In the genomic region with DNA sequence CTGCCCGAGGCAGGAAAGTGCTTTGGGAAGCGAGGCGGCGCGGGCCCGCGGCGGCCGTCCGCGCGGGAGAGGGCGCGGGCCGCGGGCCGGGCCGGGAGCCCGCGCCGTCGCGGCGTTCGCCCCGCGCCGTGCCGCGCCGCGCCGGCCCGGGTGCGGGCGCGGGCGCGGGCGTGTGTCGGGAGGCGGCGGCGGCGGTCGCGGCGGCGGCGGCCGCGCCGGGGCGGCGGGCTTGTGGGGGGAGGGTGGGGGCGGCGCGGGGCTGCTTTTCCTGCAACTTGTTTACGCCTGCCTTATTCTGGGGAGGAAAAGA, we compare ENCODE assay signal across 8 cellular contexts. TPM values are rescaled to one million over a fixed set of nuclear protein-coding genes. Genes with fewer than 3 reads are reported as not detected.
DNase-seq lines count a peak whose midpoint lies in the region; ATAC-seq and TF ChIP-seq lines count a peak whose summit lies in the region.

No MANE protein-coding gene starts in this region.

- peak overlapping the region; percentile 94 to 97 for H3K27ac ChIP-seq in testis

- peak overlapping the region; percentile 78 to 92 for H3K4me3 ChIP-seq in testis

- H3K9me3 ChIP-seq in testis: no peaks in the 10 kb centered on the region

- peak overlapping the region; percentile 82 for H3K4me3 Mint-ChIP-seq in activated CD4-positive, alpha-beta T cell treated with anti-CD3 and anti-CD28 coated beads for 36 hours
- peak overlapping the region; percentile 99 for H3K4me3 Mint-ChIP-seq in activated T-helper 17 cell treated with anti-CD3 and anti-CD28 coated beads, Interleukin-2, amount 50 U/mL, for 72 hours

- no peaks in the 10 kb centered on the region for H3K36me3 ChIP-seq in testis (ENCODE audit: low read depth, missing control alignments)

- intact Hi-C loops in activated CD4-positive, alpha-beta T cell treated with anti-CD3 and anti-CD28 coated beads for 36 hours (cut with DNase I, micrococcal nuclease): loop anchor here (2.0 to 5.0 kb wide), 6 partner anchors 77 to 521 kb away; no protein-coding TSS in a partner anchor
- intact Hi-C loops in testis (cut with DNase I; ENCODE audit: low total_unique reads) (no loop called here), posterior cingulate gyrus (cut with DNase I) (loop anchor here (2.0 to 10.0 kb wide), 5 partner anchors 82 to 525 kb away; no protein-coding TSS in a partner anchor)

- no peaks in the 10 kb centered on the region for H3K27me3 ChIP-seq in testis

- peaks cover 7% of the 10 kb centered on the region for H3K36me3 Mint-ChIP-seq in activated CD4-positive, alpha-beta T cell treated with anti-CD3 and anti-CD28 coated beads for 36 hours (ENCODE audit: low read depth)
- peaks cover 15% of the 10 kb centered on the region for H3K36me3 Mint-ChIP-seq in activated T-helper 17 cell treated with anti-CD3 and anti-CD28 coated beads, Interleukin-2, amount 50 U/mL, for 72 hours (ENCODE audit: low read depth)

- H3K9me3 Mint-ChIP-seq in activated CD4-positive, alpha-beta T cell treated with anti-CD3 and anti-CD28 coated beads for 36 hours (ENCODE audit: low read depth): no peaks in the 10 kb centered on the region
- no peaks in the 10 kb centered on the region for H3K9me3 Mint-ChIP-seq in activated T-helper 17 cell treated with anti-CD3 and anti-CD28 coated beads, Interleukin-2, amount 50 U/mL, for 72 hours

- H3K4me1 ChIP-seq in testis: no peaks in the 10 kb centered on the region

- H3K4me1 Mint-ChIP-seq in activated CD4-positive, alpha-beta T cell treated with anti-CD3 and anti-CD28 coated beads for 36 hours: peaks cover 27% of the 10 kb centered on the region
- peaks cover 14% of the 10 kb centered on the region for H3K4me1 Mint-ChIP-seq in activated T-helper 17 cell treated with anti-CD3 and anti-CD28 coated beads, Interleukin-2, amount 50 U/mL, for 72 hours

- no peak overlapping the region for H3K27ac Mint-ChIP-seq in activated CD4-positive, alpha-beta T cell treated with anti-CD3 and anti-CD28 coated beads for 36 hours
- no peak overlapping the region for H3K27ac Mint-ChIP-seq in activated T-helper 17 cell treated with anti-CD3 and anti-CD28 coated beads, Interleukin-2, amount 50 U/mL, for 72 hours

- H3K27me3 Mint-ChIP-seq in activated CD4-positive, alpha-beta T cell treated with anti-CD3 and anti-CD28 coated beads for 36 hours: no peaks in the 10 kb centered on the region
- no peaks in the 10 kb centered on the region for H3K27me3 Mint-ChIP-seq in activated T-helper 17 cell treated with anti-CD3 and anti-CD28 coated beads, Interleukin-2, amount 50 U/mL, for 72 hours

- no peak for TF ChIP-seq CTCF in testis (IDR thresholded peaks at IDR 0.05)

- TF ChIP-seq POLR2A in testis (IDR thresholded peaks at IDR 0.05): no peak

- 0 to 2% methylated on average over 12 to 37 of the region's 59 CpGs for WGBS in testis, 2 donors

- peak; percentile 10 for DNase-seq in activated CD4-positive, alpha-beta T cell treated with anti-CD3 and anti-CD28 coated beads for 36 hours
- DNase-seq in activated CD4-positive, alpha-beta T cell treated with anti-CD3 and anti-CD28 coated beads, Interleukin-2, amount 50 U/mL, for 48 hours: no peak
- DNase-seq in iPS-NIHi11 (ENCODE audit: low spot score) (peak; percentile 33), testis (no peak), posterior cingulate gyrus (no peak), NCI-H2227 treated with DMSO at 0.1 percent for 48 hours (lab: John Stamatoyannopoulos, UW) (no peak)

- no peak for ATAC-seq in activated CD4-positive, alpha-beta T cell treated with anti-CD3 and anti-CD28 coated beads for 36 hours
- ATAC-seq in activated T-helper 17 cell treated with anti-CD3 and anti-CD28 coated beads, Interleukin-2, amount 50 U/mL, for 72 hours (replicated peaks): peak; percentile 11
- ATAC-seq in HG03521 (IDR thresholded peaks at IDR 0.05; ENCODE audit: unreplicated experiment): no peak

- POLR2A ChIA-PET in activated CD4-positive, alpha-beta T cell treated with anti-CD3 and anti-CD28 coated beads for 36 hours (lab: Charles Lee): interaction anchor here (0.6 kb wide), 1 partner anchor 271 kb away, joined by 3 read pairs; no protein-coding TSS in a partner anchor

- CTCF ChIA-PET in activated CD4-positive, alpha-beta T cell treated with anti-CD3 and anti-CD28 coated beads for 36 hours (lab: Charles Lee): no interaction called here

RNA-seq across cellular contexts. Expression of a gene that starts 1.4 kb away (rescaled TPM):
- 1 to 10 TPM; 5.4 to 9.3 TPM for total RNA-seq in activated CD4-positive, alpha-beta T cell treated with anti-CD3 and anti-CD28 coated beads for 36 hours
- total RNA-seq in activated T-helper 17 cell treated with anti-CD3 and anti-CD28 coated beads, Interleukin-2, amount 50 U/mL, for 72 hours: 1 to 10 TPM; 4.4 to 5.9 TPM
- 10 to 100 TPM; 25.0 to 32.3 TPM for total RNA-seq in testis
- polyA plus RNA-seq in testis (ENCODE audit: insufficient read depth, low read depth, low replicate concordance): 11.0 TPM

Comparison
In these comparisons a context has a peak if more than half of its experiments do, and no peak if none do; other contexts are left out.
1. DNase-seq: peak in activated CD4-positive, alpha-beta T cell treated with anti-CD3 and anti-CD28 coated beads for 36 hours (single experiment) and iPS-NIHi11 (single experiment); none in activated CD4-positive, alpha-beta T cell treated with anti-CD3 and anti-CD28 coated beads, Interleukin-2, amount 50 U/mL, for 48 hours (0 of 2), testis (single experiment), posterior cingulate gyrus (0 of 10) and NCI-H2227 treated with DMSO at 0.1 percent for 48 hours (single experiment).